ENCODE assay signal across 11 cellular contexts in the genomic region with DNA sequence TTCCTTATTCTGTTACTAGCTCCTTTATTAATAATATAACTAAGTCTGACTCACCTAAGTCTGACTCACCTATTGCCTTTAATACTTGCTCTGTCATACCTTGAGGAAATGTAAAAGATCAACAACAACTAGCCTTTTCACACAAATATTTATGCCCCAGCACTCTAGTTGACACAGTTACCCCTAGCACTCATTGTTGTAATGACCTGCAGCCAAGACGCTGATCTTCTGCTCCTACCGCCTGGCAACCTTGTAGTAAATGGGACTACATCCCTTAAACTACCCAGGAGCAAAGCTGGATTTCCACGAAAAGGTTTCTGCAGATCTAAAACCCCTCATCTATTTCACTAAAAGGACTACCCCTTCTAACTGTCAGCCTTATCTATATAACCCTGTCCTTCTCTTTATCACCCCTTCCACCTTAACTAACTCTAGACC.
DNase-seq lines count a peak whose midpoint lies in the region; ATAC-seq and TF ChIP-seq lines count a peak whose summit lies in the region.
"Had no signal": no experiment of that assay in that cellular context is flagged by ENCODE, and none has a peak within 500 bp of the region (broad histone marks: within the 10 kb centered on the region; RNA-seq: fewer than 3 reads in every experiment).

No MANE protein-coding gene starts in this region.

- peaks cover 9% of the 10 kb centered on the region for H3K27me3 Mint-ChIP-seq in T-helper 17 cell

- TF ChIP-seq CTCF in colonic mucosa (IDR thresholded peaks at IDR 0.05) (no peak), coronary artery (IDR thresholded peaks at IDR 0.05) (no peak)

- DNase-seq in epithelial cell of prostate (ENCODE audit: low read depth, low spot score) (peak; percentile 34), colonic mucosa (no peak), coronary artery (ENCODE audit: low spot score) (no peak), hippocampal formation (lab: John Stamatoyannopoulos, UW) (no peak), T-helper 17 cell (no peak)
- DNase-seq: amygdala, NCI-H524 treated with DMSO at 0.1 percent for 48 hours, nephron progenitor cell had no signal

- H3K36me3 ChIP-seq in colonic mucosa, result no peaks in the 10 kb centered on the region

- ATAC-seq in GM18873 (IDR thresholded peaks at IDR 0.05; ENCODE audit: low FRiP score, unreplicated experiment) (peak; percentile 32), GM21717 (IDR thresholded peaks at IDR 0.05; ENCODE audit: unreplicated experiment) (peak; percentile 44), HG03354 (IDR thresholded peaks at IDR 0.05; ENCODE audit: poor library complexity, severe bottlenecking, unreplicated experiment) (peak; percentile 40), T-helper 17 cell (no peak)

- H3K4me1 Mint-ChIP-seq in T-helper 17 cell, result peaks cover 3% of the 10 kb centered on the region

- no peaks in the 10 kb centered on the region for H3K4me1 ChIP-seq in colonic mucosa

- H3K9ac ChIP-seq in colonic mucosa (ENCODE audit: low read depth in 2 of 2, low read length in 2 of 2), result no peak overlapping the region

- no peak overlapping the region for H3K4me3 Mint-ChIP-seq in T-helper 17 cell
- H3K4me3 Mint-ChIP-seq: nephron progenitor cell had no signal

- H3K27ac Mint-ChIP-seq in T-helper 17 cell, result no peak overlapping the region

- no peaks in the 10 kb centered on the region for H3K36me3 Mint-ChIP-seq in T-helper 17 cell (ENCODE audit: low read depth)

- H3K27ac ChIP-seq in epithelial cell of prostate (peak overlapping the region; percentile 89), colonic mucosa (no peak overlapping the region), coronary artery (no peak overlapping the region)

- intact Hi-C loops in colonic mucosa (cut with DNase I), result no loop called here

- no peak overlapping the region for H3K4me3 ChIP-seq in colonic mucosa
- H3K4me3 ChIP-seq in coronary artery, result no peak overlapping the region

- no peaks in the 10 kb centered on the region for H3K9me3 ChIP-seq in colonic mucosa
- H3K9me3 ChIP-seq in T-helper 17 cell (ENCODE audit: control insufficient read depth, low read length, poor library complexity, severe bottlenecking), result no peaks in the 10 kb centered on the region

- no peaks in the 10 kb centered on the region for H3K27me3 ChIP-seq in colonic mucosa
